In genomic region chr10:124291009-124291671, GRCh38 we compare ENCODE assay signal across 14 cellular contexts.
DNase-seq lines count a peak whose midpoint lies in the region; ATAC-seq and TF ChIP-seq lines count a peak whose summit lies in the region.
"Had no signal": no experiment of that assay in that cellular context is flagged by ENCODE, and none has a peak within 500 bp of the region (broad histone marks: within the 10 kb centered on the region; RNA-seq: fewer than 3 reads in every experiment).

No MANE protein-coding gene starts in this region.

- in situ Hi-C loops in mammary epithelial cell (cut with MboI; ENCODE audit: low sequenced_read_pairs in 2 of 2) = no loop called here

- no peaks in the 10 kb centered on the region for H3K9me3 ChIP-seq in mammary epithelial cell (replicated peaks; ENCODE audit: insufficient read depth, low read length)
- H3K9me3 ChIP-seq: MG63 had no signal

- no peak overlapping the region for H3K4me3 Mint-ChIP-seq in MCF 10A (ENCODE audit: unreplicated experiment)
- H3K4me3 Mint-ChIP-seq: activated CD4-positive, alpha-beta T cell treated with anti-CD3 and anti-CD28 coated beads, Interleukin-2, amount 10 ng/mL, durations not matched to agents 7 days and 5 days; activated naive CD8-positive, alpha-beta T cell; stimulated activated memory B cell treated with anti-CD40 and anti-IgM and Interleukin-4, amounts not matched to agents 10 μg/mL and 1 μg/mL and 100 μg/mL, for 72 hours had no signal

- no peaks in the 10 kb centered on the region for H3K27me3 ChIP-seq in mammary epithelial cell (ENCODE audit: insufficient read depth, low read length)
- H3K27me3 ChIP-seq: MG63 had no signal

- no peak overlapping the region for H3K27ac Mint-ChIP-seq in MCF 10A (ENCODE audit: low read depth, unreplicated experiment)
- H3K27ac Mint-ChIP-seq: activated CD4-positive, alpha-beta T cell treated with anti-CD3 and anti-CD28 coated beads, Interleukin-2, amount 10 ng/mL, durations not matched to agents 7 days and 5 days; activated naive CD8-positive, alpha-beta T cell; stimulated activated memory B cell treated with anti-CD40 and anti-IgM and Interleukin-4, amounts not matched to agents 10 μg/mL and 1 μg/mL and 100 μg/mL, for 72 hours had no signal

- H3K4me1 Mint-ChIP-seq in MCF 10A (ENCODE audit: insufficient read depth, unreplicated experiment) = peaks cover 14% of the 10 kb centered on the region
- H3K4me1 Mint-ChIP-seq: activated CD4-positive, alpha-beta T cell treated with anti-CD3 and anti-CD28 coated beads, Interleukin-2, amount 10 ng/mL, durations not matched to agents 7 days and 5 days had no signal

- WGBS in mammary epithelial cell (ENCODE audit: low coverage, missing lambda C conversion rate) = 94% methylated on average over 10 of the region's 13 CpGs

- no peaks in the 10 kb centered on the region for H3K36me3 Mint-ChIP-seq in MCF 10A (ENCODE audit: insufficient read depth, unreplicated experiment)
- H3K36me3 Mint-ChIP-seq: activated naive CD8-positive, alpha-beta T cell; stimulated activated memory B cell treated with anti-CD40 and anti-IgM and Interleukin-4, amounts not matched to agents 10 μg/mL and 1 μg/mL and 100 μg/mL, for 72 hours had no signal

- H3K9ac ChIP-seq in mammary epithelial cell (ENCODE audit: insufficient read depth, low read length) = no peak overlapping the region

- TF ChIP-seq CTCF in MCF 10A (IDR thresholded peaks at IDR 0.05; ENCODE audit: unreplicated experiment) = no peak
- no peak for TF ChIP-seq CTCF in mammary epithelial cell (conservative IDR thresholded peaks at IDR 0.05 in 1 of 2, IDR thresholded peaks at IDR 0.05 in 1 of 2; ENCODE audit: extremely low read depth in 1 of 2, insufficient read depth in 1 of 2, low read depth in 1 of 2, low read length in 2 of 2)

- BruUV-seq in MCF 10A (replicated peaks; lab: Mats Ljungman, UMichigan) (no TSS peak), mammary epithelial cell (replicated peaks; lab: Mats Ljungman, UMichigan) (no TSS peak)

- H3K27ac ChIP-seq in mammary epithelial cell (ENCODE audit: insufficient read depth, low read depth, low read length) = no peak overlapping the region

- H3K79me2 ChIP-seq in mammary epithelial cell (ENCODE audit: insufficient read depth, low read length) = no peaks in the 10 kb centered on the region

- no peak overlapping the region for H3K4me3 ChIP-seq in mammary epithelial cell (replicated peaks in 1 of 3; ENCODE audit: insufficient read depth in 1 of 3, low read depth in 2 of 3, low read length in 3 of 3)
- H3K4me3 ChIP-seq: MG63 had no signal

- peak; percentile 42 for DNase-seq in MCF 10A (ENCODE audit: unreplicated experiment)
- DNase-seq in mammary epithelial cell = no peak
- peak; percentile 63 for DNase-seq in fibroblast of gingiva (ENCODE audit: low read depth)
- DNase-seq in mesenteric fat pad (ENCODE audit: low spot score) = peak; percentile 89
- DNase-seq in stimulated activated CD4-positive, alpha-beta T cell treated with anti-CD3 and anti-CD28 coated beads, Interleukin-4, amount 100 ng/mL, for 4 hours = no peak
- no peak for DNase-seq in NCI-H774 (lab: John Stamatoyannopoulos, UW)
- DNase-seq: activated CD4-positive, alpha-beta T cell treated with anti-CD3 and anti-CD28 coated beads, Interleukin-2, amount 10 ng/mL, durations not matched to agents 7 days and 5 days; DMS79; MG63; NCI-H526 treated with DMSO at 0.1 percent for 48 hours had no signal

- no peaks in the 10 kb centered on the region for H3K27me3 Mint-ChIP-seq in MCF 10A (ENCODE audit: insufficient read depth, unreplicated experiment)
- H3K27me3 Mint-ChIP-seq: activated CD4-positive, alpha-beta T cell treated with anti-CD3 and anti-CD28 coated beads, Interleukin-2, amount 10 ng/mL, durations not matched to agents 7 days and 5 days; activated naive CD8-positive, alpha-beta T cell; stimulated activated memory B cell treated with anti-CD40 and anti-IgM and Interleukin-4, amounts not matched to agents 10 μg/mL and 1 μg/mL and 100 μg/mL, for 72 hours had no signal

- H4K20me1 ChIP-seq in mammary epithelial cell (ENCODE audit: insufficient read depth, low read length) = no peaks in the 10 kb centered on the region

- H3K36me3 ChIP-seq in mammary epithelial cell (ENCODE audit: insufficient read depth, low read length) = no peaks in the 10 kb centered on the region
- H3K36me3 ChIP-seq: MG63 had no signal

- H3K9me3 Mint-ChIP-seq in MCF 10A (ENCODE audit: unreplicated experiment) = no peaks in the 10 kb centered on the region
- H3K9me3 Mint-ChIP-seq: activated CD4-positive, alpha-beta T cell treated with anti-CD3 and anti-CD28 coated beads, Interleukin-2, amount 10 ng/mL, durations not matched to agents 7 days and 5 days; stimulated activated memory B cell treated with anti-CD40 and anti-IgM and Interleukin-4, amounts not matched to agents 10 μg/mL and 1 μg/mL and 100 μg/mL, for 72 hours had no signal

- intact Hi-C loops in MCF 10A (cut with micrococcal nuclease) (no loop called here), mammary epithelial cell (cut with micrococcal nuclease) (no loop called here)

- POLR2A ChIA-PET in MCF 10A (lab: Yijun Ruan, JAX) = no interaction called here

- H3K4me2 ChIP-seq in mammary epithelial cell (ENCODE audit: insufficient read depth, low read depth, low read length) = no peak overlapping the region

- peaks cover 16% of the 10 kb centered on the region for H3K4me1 ChIP-seq in mammary epithelial cell (ENCODE audit: insufficient read depth, low read length)

- H2AFZ ChIP-seq in mammary epithelial cell (ENCODE audit: low read depth, low read length) = no peak overlapping the region

- dilution Hi-C loops in mammary epithelial cell (cut with HindIII; ENCODE audit: low sequenced_read_pairs) = no loop called here

- ATAC-seq in GM21381 (IDR thresholded peaks at IDR 0.05; ENCODE audit: unreplicated experiment) (no peak), GM21576 (IDR thresholded peaks at IDR 0.05; ENCODE audit: unreplicated experiment) (no peak)

- CTCF ChIA-PET in MCF 10A (lab: Yijun Ruan, JAX) = interaction anchor here (1.3 kb wide), 1 partner anchor 98 kb away, joined by 3 read pairs; no protein-coding TSS in a partner anchor
- CTCF ChIA-PET in mammary epithelial cell (lab: Charles Lee; ENCODE audit: low non-redundant PET) = interaction anchor here (0.8 kb wide), 1 partner anchor 144 kb away, joined by 7 read pairs; no protein-coding TSS in a partner anchor

Comparison
In these comparisons a context has a peak if more than half of its experiments do, and no peak if none do; other contexts are left out.
1. DNase-seq: peak in MCF 10A (single experiment), fibroblast of gingiva (single experiment) and mesenteric fat pad (single experiment); none in mammary epithelial cell (single experiment), stimulated activated CD4-positive, alpha-beta T cell treated with anti-CD3 and anti-CD28 coated beads, Interleukin-4, amount 100 ng/mL, for 4 hours (0 of 2) and NCI-H774 (single experiment).